Comparison of ENCODE assay signal across 26 cellular contexts in genomic region chr10:69388488-69388887, GRCh38. TPM values are rescaled to one million over a fixed set of nuclear protein-coding genes. Genes with fewer than 3 reads are reported as not detected.
"Had no signal": no experiment of that assay in that cellular context is flagged by ENCODE, and none has a peak within 500 bp of the region (broad histone marks: within the 10 kb centered on the region; RNA-seq: fewer than 3 reads in every experiment).

No MANE protein-coding gene starts in this region.

- H3K4me2 ChIP-seq: KMS-11 had no signal

- H3K27ac ChIP-seq: breast epithelium, KMS-11, Peyer's patch, SJSA1 had no signal

- H3K9me3 Mint-ChIP-seq: activated B cell treated with CpG ODN at 0.5 μM for 24 hours; activated CD4-positive, alpha-beta T cell treated with anti-CD3 and anti-CD28 coated beads, Interleukin-2, amount 10 ng/mL, durations not matched to agents 24 days and 14 days; activated naive CD8-positive, alpha-beta T cell treated with anti-CD3 and anti-CD28 coated beads, Interleukin-2, amount 10 ng/mL, durations not matched to agents 7 days and 5 days; activated T-cell treated with anti-CD3 and anti-CD28 coated beads, Interleukin-2, amount 50 U/mL, for 72 hours; activated T-helper 2 cell treated with anti-CD3 and anti-CD28 coated beads, Interferon-gamma antibody, Interleukin-2, Interleukin-4, amounts not matched to agents 10 μg/mL and 5 μg/mL and 100 μg/mL, durations not matched to agents 14 hours and 24 hours and 36 hours had no signal

- H3K36me3 ChIP-seq: breast epithelium had no signal

- DNase-seq: activated B cell treated with CpG ODN at 0.5 μM for 24 hours; activated CD4-positive, alpha-beta T cell treated with anti-CD3 and anti-CD28 coated beads for 1 hour; activated CD4-positive, alpha-beta T cell treated with anti-CD3 and anti-CD28 coated beads, Interleukin-2, amount 10 ng/mL, durations not matched to agents 24 days and 14 days; activated CD4-positive, alpha-beta T cell treated with anti-CD3 and anti-CD28 coated beads, Interleukin-2, amount 50 U/mL, for 48 hours; activated CD8-positive, alpha-beta memory T cell treated with anti-CD3 and anti-CD28 coated beads, Interleukin-2, amount 10 ng/mL, durations not matched to agents 7 days and 5 days; activated gamma-delta T cell treated with Interleukin-2 at 50 U/mL for 16 hours; activated naive CD4-positive, alpha-beta T cell treated with anti-CD3 and anti-CD28 coated beads, Interleukin-2, amount 50 U/mL, for 16 hours; activated naive CD8-positive, alpha-beta T cell treated with anti-CD3 and anti-CD28 coated beads, Interleukin-2, amount 10 ng/mL, durations not matched to agents 7 days and 5 days; activated T-cell treated with anti-CD3 and anti-CD28 coated beads, Interleukin-2, amount 50 U/mL, for 72 hours; aorta; caudate nucleus; NCI-H1092; NCI-H1417; NCI-H1930; NCI-H510A treated with DMSO at 0.1 percent for 48 hours; Peyer's patch; SHP77; SW 1271; T-helper 9 cell had no signal

- H3K27me3 Mint-ChIP-seq: activated B cell treated with CpG ODN at 0.5 μM for 24 hours; activated CD4-positive, alpha-beta T cell treated with anti-CD3 and anti-CD28 coated beads, Interleukin-2, amount 10 ng/mL, durations not matched to agents 24 days and 14 days; activated CD8-positive, alpha-beta memory T cell treated with anti-CD3 and anti-CD28 coated beads, Interleukin-2, amount 10 ng/mL, durations not matched to agents 7 days and 5 days; activated naive CD8-positive, alpha-beta T cell treated with anti-CD3 and anti-CD28 coated beads, Interleukin-2, amount 10 ng/mL, durations not matched to agents 7 days and 5 days had no signal

- H3K4me3 Mint-ChIP-seq: activated B cell treated with CpG ODN at 0.5 μM for 24 hours; activated CD4-positive, alpha-beta T cell treated with anti-CD3 and anti-CD28 coated beads, Interleukin-2, amount 10 ng/mL, durations not matched to agents 24 days and 14 days; activated CD8-positive, alpha-beta memory T cell treated with anti-CD3 and anti-CD28 coated beads, Interleukin-2, amount 10 ng/mL, durations not matched to agents 7 days and 5 days; activated naive CD8-positive, alpha-beta T cell treated with anti-CD3 and anti-CD28 coated beads, Interleukin-2, amount 10 ng/mL, durations not matched to agents 7 days and 5 days; activated T-cell treated with anti-CD3 and anti-CD28 coated beads, Interleukin-2, amount 50 U/mL, for 72 hours had no signal

- H3K9me3 ChIP-seq: breast epithelium, Peyer's patch, SJSA1 had no signal

- H3K9ac ChIP-seq: KMS-11 had no signal

- H3K4me3 ChIP-seq: breast epithelium, Peyer's patch, SJSA1 had no signal

- H3K27me3 ChIP-seq: breast epithelium, Peyer's patch, SJSA1 had no signal

- ATAC-seq: activated CD8-positive, alpha-beta memory T cell treated with anti-CD3 and anti-CD28 coated beads, Interleukin-2, amount 10 ng/mL, durations not matched to agents 7 days and 5 days; activated T-cell treated with anti-CD3 and anti-CD28 coated beads, Interleukin-2, amount 50 U/mL, for 72 hours; SK-N-SH treated with all-trans-retinoic acid at 6 μM for 48 hours had no signal

- H3K4me1 ChIP-seq: breast epithelium had no signal

- H3K27ac Mint-ChIP-seq: activated B cell treated with CpG ODN at 0.5 μM for 24 hours; activated CD4-positive, alpha-beta T cell treated with anti-CD3 and anti-CD28 coated beads, Interleukin-2, amount 10 ng/mL, durations not matched to agents 24 days and 14 days; activated CD8-positive, alpha-beta memory T cell treated with anti-CD3 and anti-CD28 coated beads, Interleukin-2, amount 10 ng/mL, durations not matched to agents 7 days and 5 days; activated T-helper 2 cell treated with anti-CD3 and anti-CD28 coated beads, Interferon-gamma antibody, Interleukin-2, Interleukin-4, amounts not matched to agents 10 μg/mL and 5 μg/mL and 100 μg/mL, durations not matched to agents 14 hours and 24 hours and 36 hours had no signal

RNA-seq across cellular contexts. Expression of gene TACR2, which starts 28.2 kb away (rescaled TPM):
- total RNA-seq: activated B cell treated with CpG ODN at 0.5 μM for 24 hours; activated CD4-positive, alpha-beta T cell treated with anti-CD3 and anti-CD28 coated beads, Interleukin-2, amount 10 ng/mL, durations not matched to agents 24 days and 14 days; activated CD8-positive, alpha-beta memory T cell treated with anti-CD3 and anti-CD28 coated beads, Interleukin-2, amount 10 ng/mL, durations not matched to agents 7 days and 5 days; activated naive CD8-positive, alpha-beta T cell treated with anti-CD3 and anti-CD28 coated beads, Interleukin-2, amount 10 ng/mL, durations not matched to agents 7 days and 5 days; activated T-cell treated with anti-CD3 and anti-CD28 coated beads, Interleukin-2, amount 50 U/mL, for 72 hours; activated T-helper 2 cell treated with anti-CD3 and anti-CD28 coated beads, Interferon-gamma antibody, Interleukin-2, Interleukin-4, amounts not matched to agents 10 μg/mL and 5 μg/mL and 100 μg/mL, durations not matched to agents 14 hours and 24 hours and 36 hours; MCF 10A; SJSA1; T-helper 1 cell treated with Interleukin-12 subunit alpha and Interleukin-12 subunit beta and Interleukin-4 antibody, amounts not matched to agents 30 ng/mL and 1 ng/mL, for 36 hours had no signal
